In genomic region chr6:150004783-150005717, GRCh38 we compare ENCODE assay signal across 1 cellular context.
TF ChIP-seq lines count a peak whose summit lies in the region.

No MANE protein-coding gene starts in this region.

TF ChIP-seq in HepG2, 621 proteins besides CTCF, POLR2A, EP300 and RAD21 (continued from another document and continues in another):
- no peak for TF ChIP-seq LRRFIP1 (CRISPR knock-in tag; conservative IDR thresholded peaks at IDR 0.05)
- TF ChIP-seq ZBTB37 (CRISPR knock-in tag; IDR thresholded peaks at IDR 0.05) = no peak
- TF ChIP-seq ADNP (CRISPR knock-in tag; IDR thresholded peaks at IDR 0.05) = no peak
- TF ChIP-seq RBFOX2 (IDR thresholded peaks at IDR 0.05; ENCODE audit: low read depth, low read length) = peak; percentile 61
- TF ChIP-seq SP5 (CRISPR knock-in tag; IDR thresholded peaks at IDR 0.05; ENCODE audit: borderline replicate concordance, low read depth) = peak; percentile 87; the same call in 1 of the 2 replicates
- TF ChIP-seq ZNF468 (CRISPR knock-in tag; IDR thresholded peaks at IDR 0.05) = no peak
- no peak for TF ChIP-seq ZNF256 (CRISPR knock-in tag; conservative IDR thresholded peaks at IDR 0.05)
- TF ChIP-seq KLF16 (CRISPR knock-in tag; IDR thresholded peaks at IDR 0.05) = peak in 1 of 2 experiments; percentile 53; a peak in 1 of 4 replicates
- peak; percentile 11; the same call in 1 of the 2 replicates for TF ChIP-seq GMEB1 (CRISPR knock-in tag; IDR thresholded peaks at IDR 0.05; ENCODE audit: borderline replicate concordance)
- no peak for TF ChIP-seq SUZ12 (IDR thresholded peaks at IDR 0.05; ENCODE audit: low read depth, low read length)
- no peak for TF ChIP-seq HCFC1 (IDR thresholded peaks at IDR 0.05; ENCODE audit: low read depth, low read length)
- no peak for TF ChIP-seq CHD4 (IDR thresholded peaks at IDR 0.05; ENCODE audit: borderline replicate concordance, low read length)
- TF ChIP-seq PRPF4 (IDR thresholded peaks at IDR 0.05; ENCODE audit: low read depth, low read length, poor library complexity, severe bottlenecking) = no peak
- 0 out of 2 replicates have a peak, but pooled peaks have one; percentile 5 for TF ChIP-seq CHD2 (IDR thresholded peaks at IDR 0.05; ENCODE audit: low read depth, low read length)
- TF ChIP-seq MBNL3 (CRISPR knock-in tag; conservative IDR thresholded peaks at IDR 0.05) = no peak
- TF ChIP-seq MATR3 (CRISPR knock-in tag; IDR thresholded peaks at IDR 0.05) = no peak
- TF ChIP-seq IKZF1 (IDR thresholded peaks at IDR 0.05) = no peak
- no peak for TF ChIP-seq SMAD1 (CRISPR knock-in tag; IDR thresholded peaks at IDR 0.05; ENCODE audit: borderline replicate concordance, low read depth)
- TF ChIP-seq ZNF761 (CRISPR knock-in tag; conservative IDR thresholded peaks at IDR 0.05) = 0 out of 2 replicates have a peak, but pooled peaks have one; percentile 30
- no peak for TF ChIP-seq ZNF329 (CRISPR knock-in tag; IDR thresholded peaks at IDR 0.05; ENCODE audit: low read depth)
- TF ChIP-seq TIGD3 (CRISPR knock-in tag; IDR thresholded peaks at IDR 0.05; ENCODE audit: borderline replicate concordance) = no peak
- no peak for TF ChIP-seq ZNF83 (CRISPR knock-in tag; IDR thresholded peaks at IDR 0.05; ENCODE audit: borderline replicate concordance)
- no peak; the same call in 1 of the 2 replicates for TF ChIP-seq SALL1 (CRISPR knock-in tag; IDR thresholded peaks at IDR 0.05)
- no peak for TF ChIP-seq ZNF670 (CRISPR knock-in tag; IDR thresholded peaks at IDR 0.05; ENCODE audit: borderline replicate concordance)
- TF ChIP-seq ZNF639 (CRISPR knock-in tag; conservative IDR thresholded peaks at IDR 0.05) = no peak; the same call in 1 of the 2 replicates
- no peak for TF ChIP-seq JUNB (CRISPR knock-in tag; IDR thresholded peaks at IDR 0.05; ENCODE audit: borderline replicate concordance)
- TF ChIP-seq ZBTB14 (CRISPR knock-in tag; IDR thresholded peaks at IDR 0.05) = no peak
- TF ChIP-seq ZNF615 (CRISPR knock-in tag; IDR thresholded peaks at IDR 0.05; ENCODE audit: borderline replicate concordance) = no peak
- TF ChIP-seq ZNF496 (CRISPR knock-in tag; IDR thresholded peaks at IDR 0.05; ENCODE audit: insufficient replicate concordance) = no peak
- no peak; the same call in 1 of the 2 replicates for TF ChIP-seq ETV6 (CRISPR knock-in tag; conservative IDR thresholded peaks at IDR 0.05)
- TF ChIP-seq ZBTB44 (CRISPR knock-in tag; IDR thresholded peaks at IDR 0.05) = no peak
- no peak for TF ChIP-seq JARID2 (CRISPR knock-in tag; IDR thresholded peaks at IDR 0.05; ENCODE audit: insufficient replicate concordance)
- TF ChIP-seq NFYC (CRISPR knock-in tag; IDR thresholded peaks at IDR 0.05) = no peak
- no peak for TF ChIP-seq MED13 (CRISPR knock-in tag; IDR thresholded peaks at IDR 0.05)
- peak; percentile 61; the same call in 1 of the 2 replicates for TF ChIP-seq KAT8 (CRISPR knock-in tag; IDR thresholded peaks at IDR 0.05)
- TF ChIP-seq ZXDC (CRISPR knock-in tag; IDR thresholded peaks at IDR 0.05) = no peak
- no peak for TF ChIP-seq SMAD9 (CRISPR knock-in tag; IDR thresholded peaks at IDR 0.05)
- TF ChIP-seq SOX6 (IDR thresholded peaks at IDR 0.05) = no peak
- peak; percentile 65 for TF ChIP-seq SOX6 (CRISPR knock-in tag; IDR thresholded peaks at IDR 0.05)
- no peak for TF ChIP-seq KDM5A (IDR thresholded peaks at IDR 0.05; ENCODE audit: borderline replicate concordance, low read length)
- TF ChIP-seq ZBTB25 (CRISPR knock-in tag; IDR thresholded peaks at IDR 0.05) = no peak
- no peak for TF ChIP-seq SSRP1 (CRISPR knock-in tag; IDR thresholded peaks at IDR 0.05)
- peak; percentile 31; the same call in 1 of the 2 replicates for TF ChIP-seq FOXA3 (CRISPR knock-in tag; IDR thresholded peaks at IDR 0.05)
- TF ChIP-seq RNF2 (conservative IDR thresholded peaks at IDR 0.05; ENCODE audit: low read depth) = peak; percentile 72; the same call in 1 of the 2 replicates
- no peak for TF ChIP-seq ZFP41 (CRISPR knock-in tag; IDR thresholded peaks at IDR 0.05; ENCODE audit: borderline replicate concordance)
- no peak for TF ChIP-seq KMT2A (CRISPR knock-in tag; IDR thresholded peaks at IDR 0.05)
- TF ChIP-seq MTF2 (CRISPR knock-in tag; IDR thresholded peaks at IDR 0.05; ENCODE audit: borderline replicate concordance) = peak; percentile 41; the same call in 1 of the 2 replicates
- TF ChIP-seq ZNF513 (CRISPR knock-in tag; conservative IDR thresholded peaks at IDR 0.05) = no peak
